Comparison of ENCODE assay signal across 36 cellular contexts in the genomic region with DNA sequence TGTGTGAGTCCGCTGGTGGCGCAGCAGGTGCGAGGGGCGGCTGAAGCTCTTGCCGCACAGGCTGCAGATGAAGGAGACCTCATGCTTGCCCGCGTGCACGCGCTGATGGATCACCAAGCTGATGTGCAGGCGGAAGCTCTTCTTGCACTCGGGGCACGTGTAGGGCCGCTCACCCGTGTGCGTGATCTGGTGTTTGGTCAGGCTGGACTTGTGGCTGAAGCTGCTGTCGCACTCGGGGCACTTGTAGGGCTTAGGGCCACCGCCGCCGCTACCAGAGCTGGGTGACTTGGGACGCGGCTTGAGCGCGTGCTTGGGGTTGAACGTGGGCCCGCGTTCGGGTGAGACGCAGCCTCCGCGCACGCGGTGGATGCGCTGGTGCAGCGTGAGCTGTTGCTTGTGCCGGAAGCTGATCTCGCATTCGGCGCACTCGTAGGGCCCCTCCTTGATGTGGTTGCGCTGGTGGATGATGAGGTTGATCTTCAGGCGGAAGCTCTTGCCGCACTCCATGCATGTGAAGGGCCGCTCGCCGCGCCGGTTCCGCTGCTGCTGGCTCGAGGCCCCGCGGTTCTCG.
"Had no signal": no experiment of that assay in that cellular context is flagged by ENCODE, and none has a peak within 500 bp of the region (broad histone marks: within the 10 kb centered on the region; RNA-seq: fewer than 3 reads in every experiment).

No MANE protein-coding gene starts in this region.

- H3K27ac Mint-ChIP-seq: activated CD4-positive, alpha-beta memory T cell treated with anti-CD3 and anti-CD28 coated beads for 36 hours; activated naive CD8-positive, alpha-beta T cell treated with anti-CD3 and anti-CD28 coated beads for 36 hours; activated T-helper 1 cell treated with anti-CD3 and anti-CD28 coated beads, Interleukin-12 subunit alpha, Interleukin-12 subunit beta, Interleukin-2, Interleukin-4 antibody, amounts not matched to agents 30 ng/mL and 10 ng/mL and 1 ng/mL, durations not matched to agents 14 hours and 24 hours and 36 hours; natural killer cell treated with Interleukin-12 subunit alpha and Interleukin-12 subunit beta and Interleukin-15 and Interleukin-18, amount 100 ng/mL, for 72 hours; progenitor cell of endocrine pancreas; stimulated activated effector memory CD8-positive, alpha-beta T cell treated with anti-CD3 and anti-CD28 coated beads, Interleukin-12 subunit alpha, Interleukin-12 subunit beta, amount 100 ng/mL, for 72 hours; T-helper 1 cell treated with Interleukin-12 subunit alpha and Interleukin-12 subunit beta and Interleukin-4 antibody, amounts not matched to agents 30 μg/mL and 1 μg/mL, for 36 hours had no signal

- H3K9me3 ChIP-seq: adrenal gland, left ventricle myocardium inferior, mucosa of descending colon, ovary, sigmoid colon, suprapubic skin, tibial nerve, uterus had no signal

- H3K4me1 Mint-ChIP-seq: activated naive CD8-positive, alpha-beta T cell treated with anti-CD3 and anti-CD28 coated beads for 36 hours had no signal

- H3K27ac ChIP-seq: adrenal gland, brain microvascular endothelial cell, coronary artery, dorsolateral prefrontal cortex, left ventricle myocardium inferior, ovary, sigmoid colon, suprapubic skin, tibial nerve, uterus, WERI-Rb-1 had no signal

- H3K9me3 Mint-ChIP-seq: activated CD4-positive, alpha-beta memory T cell treated with anti-CD3 and anti-CD28 coated beads for 36 hours; activated naive CD4-positive, alpha-beta T cell treated with anti-CD3 and anti-CD28 coated beads for 36 hours; activated naive CD8-positive, alpha-beta T cell treated with anti-CD3 and anti-CD28 coated beads for 36 hours; activated T-helper 1 cell treated with anti-CD3 and anti-CD28 coated beads, Interleukin-12 subunit alpha, Interleukin-12 subunit beta, Interleukin-2, Interleukin-4 antibody, amounts not matched to agents 30 ng/mL and 10 ng/mL and 1 ng/mL, durations not matched to agents 14 hours and 24 hours and 36 hours; natural killer cell treated with Interleukin-12 subunit alpha and Interleukin-12 subunit beta and Interleukin-15 and Interleukin-18, amount 100 ng/mL, for 72 hours; stimulated activated effector memory CD8-positive, alpha-beta T cell treated with anti-CD3 and anti-CD28 coated beads, Interleukin-12 subunit alpha, Interleukin-12 subunit beta, amount 100 ng/mL, for 72 hours; T-helper 1 cell treated with Interleukin-12 subunit alpha and Interleukin-12 subunit beta and Interleukin-4 antibody, amounts not matched to agents 30 μg/mL and 1 μg/mL, for 36 hours had no signal

- ATAC-seq: activated CD4-positive, CD25-positive, alpha-beta regulatory T cell treated with anti-CD3 and anti-CD28 coated beads, Interleukin-2, amount 50 U/mL, for 24 hours; esophagus mucosa; mucosa of descending colon; natural killer cell treated with Interleukin-12 subunit alpha and Interleukin-12 subunit beta and Interleukin-15 and Interleukin-18, amount 100 ng/mL, for 72 hours; stimulated activated effector memory CD8-positive, alpha-beta T cell treated with anti-CD3 and anti-CD28 coated beads, Interleukin-12 subunit alpha, Interleukin-12 subunit beta, amount 100 ng/mL, for 72 hours had no signal

- H3K4me3 Mint-ChIP-seq: activated CD4-positive, alpha-beta memory T cell treated with anti-CD3 and anti-CD28 coated beads for 36 hours; activated naive CD4-positive, alpha-beta T cell treated with anti-CD3 and anti-CD28 coated beads for 36 hours; activated naive CD8-positive, alpha-beta T cell treated with anti-CD3 and anti-CD28 coated beads for 36 hours; activated T-helper 1 cell treated with anti-CD3 and anti-CD28 coated beads, Interleukin-12 subunit alpha, Interleukin-12 subunit beta, Interleukin-2, Interleukin-4 antibody, amounts not matched to agents 30 ng/mL and 10 ng/mL and 1 ng/mL, durations not matched to agents 14 hours and 24 hours and 36 hours; natural killer cell treated with Interleukin-12 subunit alpha and Interleukin-12 subunit beta and Interleukin-15 and Interleukin-18, amount 100 ng/mL, for 72 hours; stimulated activated effector memory CD8-positive, alpha-beta T cell treated with anti-CD3 and anti-CD28 coated beads, Interleukin-12 subunit alpha, Interleukin-12 subunit beta, amount 100 ng/mL, for 72 hours; T-helper 1 cell treated with Interleukin-12 subunit alpha and Interleukin-12 subunit beta and Interleukin-4 antibody, amounts not matched to agents 30 μg/mL and 1 μg/mL, for 36 hours had no signal

- H3K27me3 ChIP-seq: adrenal gland, brain microvascular endothelial cell, dorsolateral prefrontal cortex, ovary, sigmoid colon, suprapubic skin, tibial nerve, uterus had no signal

- H3K36me3 ChIP-seq: ovary, uterus had no signal

- DNase-seq: activated CD4-positive, alpha-beta memory T cell treated with anti-CD3 and anti-CD28 coated beads for 36 hours; activated CD4-positive, alpha-beta T cell treated with anti-CD3 and anti-CD28 coated beads for 48 hours; activated CD8-positive, alpha-beta memory T cell treated with anti-CD3 and anti-CD28 coated beads, Interleukin-2, amount 50 U/mL, for 4 hours; activated effector memory CD4-positive, alpha-beta T cell treated with anti-CD3 and anti-CD28 coated beads, Interleukin-2, amount 50 U/mL, for 16 hours; activated naive CD4-positive, alpha-beta T cell treated with anti-CD3 and anti-CD28 coated beads for 36 hours; activated naive CD8-positive, alpha-beta T cell treated with anti-CD3 and anti-CD28 coated beads for 36 hours; activated T-cell treated with anti-CD3 and anti-CD28 coated beads, Interleukin-2, amount 50 U/mL, for 1 hour; adrenal gland; brain microvascular endothelial cell; dorsolateral prefrontal cortex; effector memory CD4-positive, alpha-beta T cell; foreskin melanocyte; islet precursor cell; left ventricle myocardium inferior; mucosa of descending colon; ovary; retina; sigmoid colon; small intestine; stimulated activated CD4-positive, alpha-beta T cell treated with anti-CD3 and anti-CD28 coated beads, Interleukin-4, amount 100 ng/mL, for 24 hours; SW 1271; T-helper 9 cell; uterus; WERI-Rb-1 had no signal

- H3K4me1 ChIP-seq: left ventricle myocardium inferior, sigmoid colon, suprapubic skin, tibial nerve, uterus had no signal

- FAIRE-seq: astrocyte, small intestine had no signal

- H3K27me3 Mint-ChIP-seq: activated CD4-positive, alpha-beta memory T cell treated with anti-CD3 and anti-CD28 coated beads for 36 hours; activated naive CD8-positive, alpha-beta T cell treated with anti-CD3 and anti-CD28 coated beads for 36 hours; natural killer cell treated with Interleukin-12 subunit alpha and Interleukin-12 subunit beta and Interleukin-15 and Interleukin-18, amount 100 ng/mL, for 72 hours; progenitor cell of endocrine pancreas had no signal

- H3K4me3 ChIP-seq: adrenal gland, coronary artery, dorsolateral prefrontal cortex, left ventricle myocardium inferior, lung, mucosa of descending colon, ovary, sigmoid colon, suprapubic skin, tibial nerve, uterus had no signal
